ENCODE assay signal across 8 cellular contexts in the genomic region with DNA sequence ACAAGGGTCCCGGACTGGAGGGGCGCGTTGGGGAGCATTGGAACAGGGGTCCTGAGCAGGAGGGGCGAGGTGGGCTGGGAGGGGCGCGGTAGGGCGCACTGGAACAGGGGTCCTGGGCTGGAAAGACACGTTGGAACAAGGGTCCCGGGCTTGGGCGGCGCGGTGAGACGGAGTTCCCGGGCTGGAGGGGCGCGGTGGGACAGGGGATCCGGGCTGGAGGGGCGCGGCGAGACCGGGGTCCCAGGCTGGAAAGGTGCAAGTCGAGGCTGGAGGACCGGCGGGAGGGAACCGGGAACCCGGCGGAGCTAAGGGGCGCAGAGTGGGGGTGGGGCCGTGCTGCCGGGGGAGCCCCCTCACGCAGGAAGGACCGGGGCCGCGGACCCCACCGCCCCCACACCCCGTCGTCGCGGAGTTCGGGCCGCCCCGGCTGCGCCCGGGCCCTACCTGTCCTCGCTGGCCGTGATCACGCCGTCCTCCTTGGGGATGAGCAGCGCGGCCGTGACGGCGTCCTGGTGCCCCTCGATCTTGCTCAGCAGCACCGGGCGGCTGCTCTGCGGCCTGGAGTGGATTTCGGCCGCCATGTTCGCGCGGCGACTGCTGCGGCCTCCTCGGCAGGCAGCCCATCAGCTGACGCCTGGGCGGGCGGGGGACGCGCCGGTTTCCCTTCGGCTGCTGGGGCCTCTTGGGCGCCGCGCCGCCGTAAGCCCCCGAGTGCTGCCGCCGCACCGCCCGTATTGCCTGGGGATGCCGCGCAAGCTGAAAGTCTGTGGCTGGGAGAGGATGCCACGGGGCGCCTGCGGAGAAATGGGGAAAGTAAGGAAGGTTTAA. TPM values are rescaled to one million over a fixed set of nuclear protein-coding genes. Genes with fewer than 3 reads are reported as not detected.
DNase-seq lines count a peak whose midpoint lies in the region; ATAC-seq and TF ChIP-seq lines count a peak whose summit lies in the region.

A gene with protein sequence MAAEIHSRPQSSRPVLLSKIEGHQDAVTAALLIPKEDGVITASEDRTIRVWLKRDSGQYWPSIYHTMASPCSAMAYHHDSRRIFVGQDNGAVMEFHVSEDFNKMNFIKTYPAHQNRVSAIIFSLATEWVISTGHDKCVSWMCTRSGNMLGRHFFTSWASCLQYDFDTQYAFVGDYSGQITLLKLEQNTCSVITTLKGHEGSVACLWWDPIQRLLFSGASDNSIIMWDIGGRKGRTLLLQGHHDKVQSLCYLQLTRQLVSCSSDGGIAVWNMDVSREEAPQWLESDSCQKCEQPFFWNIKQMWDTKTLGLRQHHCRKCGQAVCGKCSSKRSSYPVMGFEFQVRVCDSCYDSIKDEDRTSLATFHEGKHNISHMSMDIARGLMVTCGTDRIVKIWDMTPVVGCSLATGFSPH (minus strand): TSS at position 632 of the 828 bp plus-strand sequence. CDS start 51 bp downstream, at position 581.

- H3F3A ChIP-seq in neural cell (ENCODE audit: insufficient read depth, low read length, poor library complexity, severe bottlenecking): no peaks in the 10 kb centered on the region

- H3K4me2 ChIP-seq in neural cell (ENCODE audit: low read length): peak within 1 kb of the TSS; percentile 86

- peak within 1 kb of the TSS; percentile 92 to 95 for H3K4me3 Mint-ChIP-seq in stimulated activated naive CD8-positive, alpha-beta T cell treated with anti-CD3 and anti-CD28 coated beads, Interleukin-15, amount 100 ng/mL, for 72 hours

- peaks cover 79% of the 10 kb centered on the region for H3K4me1 Mint-ChIP-seq in stimulated activated naive CD8-positive, alpha-beta T cell treated with anti-CD3 and anti-CD28 coated beads, Interleukin-15, amount 100 ng/mL, for 72 hours

- H3K9me2 ChIP-seq in neural cell (ENCODE audit: insufficient read depth, low read length): no peaks in the 10 kb centered on the region

- peak within 1 kb of the TSS; percentile 76 for H3K4me3 ChIP-seq in LNCaP clone FGC (ENCODE audit: low read depth, low read length)
- H3K4me3 ChIP-seq in neural cell (ENCODE audit: low read length): peak within 1 kb of the TSS; percentile 96

- H3K27ac ChIP-seq in neural cell (ENCODE audit: low read length): peak within 1 kb of the TSS; percentile 57

- no peaks in the 10 kb centered on the region for H3K27me3 ChIP-seq in neural cell (ENCODE audit: insufficient read depth, low read depth, low read length)

- no peaks in the 10 kb centered on the region for H3K9me3 ChIP-seq in neural cell (ENCODE audit: low read length)

- peak; percentile 79 for ATAC-seq in stimulated activated naive CD8-positive, alpha-beta T cell treated with anti-CD3 and anti-CD28 coated beads, Interleukin-15, amount 100 ng/mL, for 72 hours

- TF ChIP-seq CTCF in LNCaP clone FGC (IDR thresholded peaks at IDR 0.05; ENCODE audit: control insufficient read depth, extremely low read depth, insufficient read depth): no peak
- peak; percentile 24 for TF ChIP-seq CTCF in neural cell (IDR thresholded peaks at IDR 0.05; ENCODE audit: poor library complexity, severe bottlenecking)

- H3K27ac Mint-ChIP-seq in stimulated activated naive CD8-positive, alpha-beta T cell treated with anti-CD3 and anti-CD28 coated beads, Interleukin-15, amount 100 ng/mL, for 72 hours: peak within 1 kb of the TSS; percentile 95 to 99

- H3K79me2 ChIP-seq in neural cell (replicated peaks; ENCODE audit: insufficient read depth, low read length): peaks cover 19% of the 10 kb centered on the region

- H3K36me3 ChIP-seq in neural cell (ENCODE audit: insufficient read depth, low read length): no peaks in the 10 kb centered on the region

- TF ChIP-seq RAD21 in neural cell (conservative IDR thresholded peaks at IDR 0.05): peak; percentile 33

- H3K27me3 Mint-ChIP-seq in stimulated activated naive CD8-positive, alpha-beta T cell treated with anti-CD3 and anti-CD28 coated beads, Interleukin-15, amount 100 ng/mL, for 72 hours: no peaks in the 10 kb centered on the region

- peaks cover 0 to 7% of the 10 kb centered on the region in 2 donors for H3K9me3 Mint-ChIP-seq in stimulated activated naive CD8-positive, alpha-beta T cell treated with anti-CD3 and anti-CD28 coated beads, Interleukin-15, amount 100 ng/mL, for 72 hours

- no peaks in the 10 kb centered on the region for H4K20me1 ChIP-seq in neural cell (ENCODE audit: insufficient read depth)

- DNase-seq in ELR (ENCODE audit: low read depth) (peak; percentile 90), H4 (ENCODE audit: low spot score) (peak; percentile 79), LNCaP clone FGC (ENCODE audit: low read depth) (no peak), SIG-M5 (lab: John Stamatoyannopoulos, UW) (peak; percentile 27), activated gamma-delta T cell (lab: John Stamatoyannopoulos, UW) (peak; percentile 66), fibroblast of the conjunctiva (ENCODE audit: low read depth) (peak; percentile 69)
- DNase-seq in stimulated activated naive CD8-positive, alpha-beta T cell treated with anti-CD3 and anti-CD28 coated beads, Interleukin-15, amount 100 ng/mL, for 72 hours: peak; percentile 86 to 89

- peak within 1 kb of the TSS; percentile 86 for H3K9ac ChIP-seq in neural cell (ENCODE audit: low read length)

- peak; percentile 64 for TF ChIP-seq EP300 in neural cell (conservative IDR thresholded peaks at IDR 0.05; ENCODE audit: poor library complexity, severe bottlenecking)

- peak within 1 kb of the TSS; percentile 91 for H2AFZ ChIP-seq in neural cell (ENCODE audit: low read depth, low read length)

TF ChIP-seq in neural cell, 6 proteins besides CTCF, POLR2A, EP300 and RAD21:
- TF ChIP-seq EZH2 (IDR thresholded peaks at IDR 0.05; ENCODE audit: borderline replicate concordance, insufficient read depth, low read length, poor library complexity, severe bottlenecking): no peak
- TF ChIP-seq POLR2AphosphoS5 (IDR thresholded peaks at IDR 0.05): peak; percentile 93
- no peak for TF ChIP-seq SMC3 (conservative IDR thresholded peaks at IDR 0.05; ENCODE audit: poor library complexity)
- TF ChIP-seq TAF1 (IDR thresholded peaks at IDR 0.05; ENCODE audit: low read depth): peak; percentile 67
- TF ChIP-seq, protein P1, sequence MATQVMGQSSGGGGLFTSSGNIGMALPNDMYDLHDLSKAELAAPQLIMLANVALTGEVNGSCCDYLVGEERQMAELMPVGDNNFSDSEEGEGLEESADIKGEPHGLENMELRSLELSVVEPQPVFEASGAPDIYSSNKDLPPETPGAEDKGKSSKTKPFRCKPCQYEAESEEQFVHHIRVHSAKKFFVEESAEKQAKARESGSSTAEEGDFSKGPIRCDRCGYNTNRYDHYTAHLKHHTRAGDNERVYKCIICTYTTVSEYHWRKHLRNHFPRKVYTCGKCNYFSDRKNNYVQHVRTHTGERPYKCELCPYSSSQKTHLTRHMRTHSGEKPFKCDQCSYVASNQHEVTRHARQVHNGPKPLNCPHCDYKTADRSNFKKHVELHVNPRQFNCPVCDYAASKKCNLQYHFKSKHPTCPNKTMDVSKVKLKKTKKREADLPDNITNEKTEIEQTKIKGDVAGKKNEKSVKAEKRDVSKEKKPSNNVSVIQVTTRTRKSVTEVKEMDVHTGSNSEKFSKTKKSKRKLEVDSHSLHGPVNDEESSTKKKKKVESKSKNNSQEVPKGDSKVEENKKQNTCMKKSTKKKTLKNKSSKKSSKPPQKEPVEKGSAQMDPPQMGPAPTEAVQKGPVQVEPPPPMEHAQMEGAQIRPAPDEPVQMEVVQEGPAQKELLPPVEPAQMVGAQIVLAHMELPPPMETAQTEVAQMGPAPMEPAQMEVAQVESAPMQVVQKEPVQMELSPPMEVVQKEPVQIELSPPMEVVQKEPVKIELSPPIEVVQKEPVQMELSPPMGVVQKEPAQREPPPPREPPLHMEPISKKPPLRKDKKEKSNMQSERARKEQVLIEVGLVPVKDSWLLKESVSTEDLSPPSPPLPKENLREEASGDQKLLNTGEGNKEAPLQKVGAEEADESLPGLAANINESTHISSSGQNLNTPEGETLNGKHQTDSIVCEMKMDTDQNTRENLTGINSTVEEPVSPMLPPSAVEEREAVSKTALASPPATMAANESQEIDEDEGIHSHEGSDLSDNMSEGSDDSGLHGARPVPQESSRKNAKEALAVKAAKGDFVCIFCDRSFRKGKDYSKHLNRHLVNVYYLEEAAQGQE (IDR thresholded peaks at IDR 0.05; ENCODE audit: borderline replicate concordance): peak; percentile 63
- peak; percentile 65 for TF ChIP-seq MXI1 (conservative IDR thresholded peaks at IDR 0.05; ENCODE audit: poor library complexity, severe bottlenecking)
TF ChIP-seq in neural cell: peak in this region for 4.

RNA-seq across cellular contexts. Expression of the gene that starts here (rescaled TPM):
- total RNA-seq in H4 (2014; rRNA removed; shearing (Covaris generic)): 23.7 and 27.2 TPM in 2 replicates
- polyA plus RNA-seq in neural cell: 49.4 and 51.2 TPM in 2 replicates
- polyA minus RNA-seq in neural cell: 97.9 and 102 TPM in 2 replicates
